ENCODE assay signal across 8 cellular contexts in genomic region chr2:219736196-219736595, GRCh38.
A peak's percentile ranks its signal among the peaks of the same experiment; 100 is the strongest.
DNase-seq lines count a peak whose midpoint lies in the region; ATAC-seq, FAIRE-seq and TF ChIP-seq lines count a peak whose summit lies in the region.

No MANE protein-coding gene starts in this region.

- no peak for TF ChIP-seq EP300 in GM12878 (IDR thresholded peaks at IDR 0.05; ENCODE audit: borderline replicate concordance in 1 of 2, control insufficient read depth in 1 of 2, low read depth in 2 of 2, low read length in 2 of 2)

- RAD21 ChIA-PET in GM12878 (lab: Charles Lee; ENCODE audit: unreplicated experiment) = no interaction called here

- H3K79me2 ChIP-seq in GM12878 (ENCODE audit: control insufficient read depth, insufficient read depth, low read length) = no peaks in the 10 kb centered on the region

- H3K4me3 ChIP-seq in H7 (ENCODE audit: insufficient read depth, low read depth, low read length) (no peak overlapping the region), GM12878 (no peak overlapping the region)

- H3K9ac ChIP-seq in GM12878 (ENCODE audit: control insufficient read depth, insufficient read depth, low read length) = no peak overlapping the region

- TF ChIP-seq RAD21 in GM12878 (IDR thresholded peaks at IDR 0.05; ENCODE audit: insufficient read depth, low read depth, low read length) = peak; percentile 66

- no peak overlapping the region for H3K4me3 Mint-ChIP-seq in type B pancreatic cell

- peak; percentile 65 for DNase-seq in AG08396 (ENCODE audit: low spot score)
- DNase-seq in H7 = peak; percentile 63
- DNase-seq in NCI-H446 treated with DMSO at 0.1 percent for 48 hours (lab: John Stamatoyannopoulos, UW) = peak; percentile 8
- DNase-seq in GM12878 (ENCODE audit: low read depth, low spot score) = no peak
- DNase-seq in inferior parietal cortex (ENCODE audit: extremely low spot score) = peak; percentile 88
- DNase-seq in type B pancreatic cell (ENCODE audit: extremely low spot score, unreplicated experiment) = no peak

- H3K36me3 ChIP-seq in H7 (replicated peaks; ENCODE audit: control insufficient read depth, insufficient read depth, low read length) (no peaks in the 10 kb centered on the region), GM12878 (ENCODE audit: control insufficient read depth in 2 of 2, insufficient read depth in 2 of 2, low read length in 1 of 2) (no peaks in the 10 kb centered on the region)

- H3K4me2 ChIP-seq in GM12878 (ENCODE audit: control insufficient read depth, insufficient read depth) = no peak overlapping the region

- intact Hi-C loops in GM12878 (cut with micrococcal nuclease; ENCODE audit: unreplicated experiment) = loop anchor here (2.0 kb wide), 2 partner anchors 263 to 1837 kb away; partner anchors contain the start of gene EPHA4

- TF ChIP-seq CTCF in GM12878 (IDR thresholded peaks at IDR 0.05 in 2 of 3, conservative IDR thresholded peaks at IDR 0.05 in 1 of 3; ENCODE audit: control insufficient read depth in 2 of 3, extremely low read depth in 1 of 3, insufficient read depth in 1 of 3, low read depth in 3 of 3, low read length in 3 of 3) = peak; percentile 20 to 52 (median 41); a peak in 3 of 6 replicates
- peak; percentile 85 for TF ChIP-seq CTCF in type B pancreatic cell (conservative IDR thresholded peaks at IDR 0.05)

- ATAC-seq in GM12878 = peak; percentile 40; the same call in 2 of the 3 replicates
- no peak for ATAC-seq in activated CD4-positive, CD25-positive, alpha-beta regulatory T cell treated with anti-CD3 and anti-CD28 coated beads, Interleukin-2, amount 50 U/mL, for 24 hours
- no peak for ATAC-seq in HG03521 (IDR thresholded peaks at IDR 0.05; ENCODE audit: unreplicated experiment)

- SMC1A ChIA-PET in GM12878 (lab: Charles Lee; ENCODE audit: uncharacterized antibody, unreplicated experiment) = interaction anchor here (0.9 kb wide), 1 partner anchor 42 kb away, joined by 3 read pairs; no protein-coding TSS in a partner anchor

- no peaks in the 10 kb centered on the region for H3K36me3 Mint-ChIP-seq in type B pancreatic cell

- in situ Hi-C loops in GM12878 (cut with MboI) = no loop called here

- H3K27ac ChIP-seq in GM12878 (ENCODE audit: control insufficient read depth, insufficient read depth) = no peak overlapping the region

- CTCF ChIA-PET in GM12878 (lab: Yijun Ruan, JAX) = interaction anchor here (0.7 to 1.8 kb wide), 3 partner anchors 9 to 1838 kb away, joined by 3 to 5 read pairs (median 3); no protein-coding TSS in a partner anchor

- H3K9me3 ChIP-seq in GM12878 (replicated peaks; ENCODE audit: control insufficient read depth, insufficient read depth, low read length) = no peaks in the 10 kb centered on the region

- no peak overlapping the region for H3K27ac Mint-ChIP-seq in type B pancreatic cell

- peaks cover 1% of the 10 kb centered on the region for H3K27me3 Mint-ChIP-seq in type B pancreatic cell

- 47% methylated on average over 3 of the region's 3 CpGs for WGBS in GM12878 (ENCODE audit: insufficient coverage, insufficient replicate concordance, low lambda C conversion rate, missing lambda C conversion rate)

- H2AFZ ChIP-seq in GM12878 (ENCODE audit: control insufficient read depth, low read depth, low read length) = no peak overlapping the region

- H3K4me1 Mint-ChIP-seq in type B pancreatic cell (ENCODE audit: unreplicated experiment) = peaks cover 17% of the 10 kb centered on the region

- H3K9me3 Mint-ChIP-seq in type B pancreatic cell = no peaks in the 10 kb centered on the region

- POLR2A ChIA-PET in GM12878 (lab: Charles Lee) = no interaction called here

- FAIRE-seq in GM12878 (lab: Jason Lieb, UNC) = peak; percentile 61

- TF ChIP-seq POLR2A in GM12878 (IDR thresholded peaks at IDR 0.05; ENCODE audit: low read depth, low read length) = no peak

- no peaks in the 10 kb centered on the region for H3K27me3 ChIP-seq in H7 (ENCODE audit: control insufficient read depth, insufficient read depth, low read length)
- H3K27me3 ChIP-seq in GM12878 (replicated peaks in 1 of 2; ENCODE audit: control insufficient read depth in 2 of 2, insufficient read depth in 2 of 2, low read length in 1 of 2) = no peaks in the 10 kb centered on the region; a peak in 1 of 4 replicates

- no TSS peak for BruUV-seq in GM12878 (replicated peaks; lab: Mats Ljungman, UMichigan)

- no peaks in the 10 kb centered on the region for H3K4me1 ChIP-seq in GM12878 (ENCODE audit: control insufficient read depth, insufficient read depth, low read length)

- no peaks in the 10 kb centered on the region for H4K20me1 ChIP-seq in GM12878 (ENCODE audit: control insufficient read depth, insufficient read depth)

TF ChIP-seq in GM12878, 131 proteins besides CTCF, POLR2A, EP300 and RAD21:
- no peak for TF ChIP-seq BRCA1 (IDR thresholded peaks at IDR 0.05; ENCODE audit: low read depth, low read length)
- peak; percentile 40; the same call in 1 of the 2 replicates for TF ChIP-seq SMC3 (IDR thresholded peaks at IDR 0.05; ENCODE audit: borderline replicate concordance, low read length)
- no peak for TF ChIP-seq EED (IDR thresholded peaks at IDR 0.05; ENCODE audit: low read depth)
- TF ChIP-seq SIN3A (IDR thresholded peaks at IDR 0.05; ENCODE audit: low read depth, low read length) = no peak
- no peak for TF ChIP-seq BCL3 (IDR thresholded peaks at IDR 0.05; ENCODE audit: borderline replicate concordance, insufficient read depth, low read depth, low read length, poor library complexity, severe bottlenecking)
- TF ChIP-seq, protein P1, sequence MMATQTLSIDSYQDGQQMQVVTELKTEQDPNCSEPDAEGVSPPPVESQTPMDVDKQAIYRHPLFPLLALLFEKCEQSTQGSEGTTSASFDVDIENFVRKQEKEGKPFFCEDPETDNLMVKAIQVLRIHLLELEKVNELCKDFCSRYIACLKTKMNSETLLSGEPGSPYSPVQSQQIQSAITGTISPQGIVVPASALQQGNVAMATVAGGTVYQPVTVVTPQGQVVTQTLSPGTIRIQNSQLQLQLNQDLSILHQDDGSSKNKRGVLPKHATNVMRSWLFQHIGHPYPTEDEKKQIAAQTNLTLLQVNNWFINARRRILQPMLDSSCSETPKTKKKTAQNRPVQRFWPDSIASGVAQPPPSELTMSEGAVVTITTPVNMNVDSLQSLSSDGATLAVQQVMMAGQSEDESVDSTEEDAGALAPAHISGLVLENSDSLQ (IDR thresholded peaks at IDR 0.05) = no peak
TF ChIP-seq in GM12878: peak in this region for 1.

Comparison
In these comparisons a context has a peak if more than half of its experiments do, and no peak if none do; other contexts are left out.
1. DNase-seq: peak in AG08396 (single experiment), H7 (single experiment), NCI-H446 treated with DMSO at 0.1 percent for 48 hours (single experiment) and inferior parietal cortex (single experiment); none in GM12878 (single experiment) and type B pancreatic cell (single experiment).